30 cellular contexts compared by ENCODE assay signal in the genomic region with DNA sequence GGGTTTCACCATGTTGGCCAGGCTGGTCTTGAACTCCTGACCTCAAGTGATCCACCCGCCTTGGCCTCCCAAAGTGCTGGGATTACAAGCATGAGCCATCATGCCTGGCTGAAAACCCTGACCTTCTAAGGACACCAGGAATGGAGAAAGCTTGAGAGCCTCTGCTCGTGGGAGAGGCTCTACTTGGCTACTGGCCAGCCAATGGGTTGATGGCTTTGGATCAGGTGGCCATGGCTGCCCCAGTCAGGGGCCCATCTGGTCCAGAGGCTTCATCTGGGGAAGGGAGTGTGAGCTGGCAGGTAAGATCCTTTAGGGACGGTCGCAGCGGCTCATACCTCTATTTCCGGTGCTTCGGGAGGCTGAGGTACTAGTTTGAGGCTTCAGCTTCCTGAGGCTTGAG.
"Had no signal": no experiment of that assay in that cellular context is flagged by ENCODE, and none has a peak within 500 bp of the region (broad histone marks: within the 10 kb centered on the region; RNA-seq: fewer than 3 reads in every experiment).

No MANE protein-coding gene starts in this region.

- FAIRE-seq: astrocyte, endothelial cell of umbilical vein, frontal cortex, islet of Langerhans had no signal

- DNase-seq: activated CD4-positive, alpha-beta T cell treated with anti-CD3 and anti-CD28 coated beads for 48 hours; activated CD4-positive, alpha-beta T cell treated with anti-CD3 and anti-CD28 coated beads, Interleukin-2, amount 50 U/mL, for 48 hours; activated CD8-positive, alpha-beta memory T cell treated with anti-CD3 and anti-CD28 coated beads for 24 hours; activated effector memory CD4-positive, alpha-beta T cell treated with anti-CD3 and anti-CD28 coated beads, Interleukin-2, amount 50 U/mL, for 16 hours; activated naive CD4-positive, alpha-beta T cell treated with anti-CD3 and anti-CD28 coated beads for 36 hours; activated naive CD8-positive, alpha-beta T cell treated with anti-CD3 and anti-CD28 coated beads for 36 hours; amniotic stem cell; caudate nucleus; cortex of kidney; left lung; lower lobe of right lung; mesenchymal stem cell; naive thymus-derived CD8-positive, alpha-beta T cell; occipital lobe; stimulated activated CD4-positive, alpha-beta T cell treated with anti-CD3 and anti-CD28 coated beads, Interleukin-1b, Interleukin-23, amount 100 ng/mL, for 48 hours; stimulated activated CD4-positive, alpha-beta T cell treated with anti-CD3 and anti-CD28 coated beads, Interleukin-4, amount 100 ng/mL, for 4 hours; stimulated activated CD8-positive, alpha-beta memory T cell treated with anti-CD3 and anti-CD28 coated beads, Interleukin-4, amount 100 ng/mL, for 48 hours; stimulated activated naive CD8-positive, alpha-beta T cell treated with anti-CD3 and anti-CD28 coated beads, Interleukin-15, amount 100 ng/mL, for 72 hours; thyroid gland; upper lobe of left lung had no signal

- H3K27ac ChIP-seq: left lung, lower lobe of right lung, parathyroid adenoma, right atrium auricular region, thyroid gland, upper lobe of left lung, vagina had no signal

- H3K79me2 ChIP-seq: parathyroid adenoma had no signal

- H3K4me2 ChIP-seq: smooth muscle cell had no signal

- H3K36me3 ChIP-seq: left lung, lower lobe of right lung, right atrium auricular region, thyroid gland, upper lobe of left lung, vagina had no signal

- H3K9me3 ChIP-seq: left lung, lower lobe of right lung, right atrium auricular region, thyroid gland, upper lobe of left lung, vagina had no signal

- ATAC-seq: esophagus mucosa; left lung; lower lobe of right lung; naive thymus-derived CD8-positive, alpha-beta T cell; stimulated activated memory B cell treated with anti-CD40 and anti-IgM and Interleukin-4, amounts not matched to agents 10 μg/mL and 1 μg/mL and 100 μg/mL, for 72 hours; stimulated activated naive CD8-positive, alpha-beta T cell treated with anti-CD3 and anti-CD28 coated beads, Interleukin-15, amount 100 ng/mL, for 72 hours had no signal

- H3K27me3 ChIP-seq: left lung, right atrium auricular region, thyroid gland, upper lobe of left lung, vagina had no signal

- H3K9ac ChIP-seq: parathyroid adenoma had no signal

- H3K4me3 ChIP-seq: left lung, lower lobe of right lung, right atrium auricular region, smooth muscle cell, thyroid gland, upper lobe of left lung, vagina had no signal

- H2AFZ ChIP-seq: parathyroid adenoma had no signal

- H3K4me1 ChIP-seq: lower lobe of right lung, parathyroid adenoma, thyroid gland, upper lobe of left lung, vagina had no signal
